In genomic region chr2:210961249-210961648, GRCh38 we compare ENCODE assay signal across 28 cellular contexts.
A peak's percentile ranks its signal among the peaks of the same experiment; 100 is the strongest.
DNase-seq lines count a peak whose midpoint lies in the region; ATAC-seq and TF ChIP-seq lines count a peak whose summit lies in the region.
"Had no signal": no experiment of that assay in that cellular context is flagged by ENCODE, and none has a peak within 500 bp of the region (broad histone marks: within the 10 kb centered on the region; RNA-seq: fewer than 3 reads in every experiment).

No MANE protein-coding gene starts in this region.

- in situ Hi-C loops in astrocyte of the spinal cord (cut with HindIII; ENCODE audit: low sequenced_read_pairs), result no loop called here

- intact Hi-C loops in stomach (cut with DNase I; ENCODE audit: low total_unique reads), result no loop called here
- intact Hi-C loops in left cardiac atrium (cut with DNase I), result no loop called here
- intact Hi-C loops in dorsolateral prefrontal cortex (cut with DNase I), result no loop called here

- TF ChIP-seq POLR2A in stomach (IDR thresholded peaks at IDR 0.05), result no peak

- no peaks in the 10 kb centered on the region for H3K9me3 ChIP-seq in stomach
- H3K9me3 ChIP-seq: A549, left ventricle myocardium inferior, Peyer's patch, SJCRH30, tibial nerve had no signal

- no peak overlapping the region for H3K27ac ChIP-seq in stomach
- no peak overlapping the region for H3K27ac ChIP-seq in dorsolateral prefrontal cortex
- H3K27ac ChIP-seq: A549, left ventricle myocardium inferior, Peyer's patch, SJCRH30, tibial nerve had no signal

- TF ChIP-seq EP300 in stomach (IDR thresholded peaks at IDR 0.05), result no peak

- no peak overlapping the region for H3K4me3 ChIP-seq in astrocyte of the spinal cord (ENCODE audit: low read depth, low read length)
- H3K4me3 ChIP-seq in stomach, result no peak overlapping the region
- no peak overlapping the region for H3K4me3 ChIP-seq in dorsolateral prefrontal cortex
- H3K4me3 ChIP-seq: A549, left ventricle myocardium inferior, Peyer's patch, SJCRH30, tibial nerve had no signal

- DNase-seq in A172 (ENCODE audit: low spot score) (peak; percentile 67), HT1080 (ENCODE audit: low read depth) (peak; percentile 68), astrocyte of the spinal cord (ENCODE audit: low read depth, low spot score) (peak; percentile 70), kidney glomerular epithelial cell (lab: John Stamatoyannopoulos, UW) (peak; percentile 95), stomach (no peak), left cardiac atrium (no peak), dorsolateral prefrontal cortex (no peak)
- DNase-seq: activated CD4-positive, alpha-beta memory T cell treated with anti-CD3 and anti-CD28 coated beads for 36 hours; activated CD4-positive, CD25-positive, alpha-beta regulatory T cell treated with anti-CD3 and anti-CD28 coated beads, Interleukin-2, amount 50 U/mL, for 72 hours; aorta; CD8-positive, alpha-beta memory T cell; foreskin melanocyte; H9; KBM-7; left ventricle myocardium inferior; MM.1S; naive B cell; NCI-H2081; NCI-H345; Peyer's patch; SJCRH30; small intestine; stimulated activated CD4-positive, alpha-beta T cell treated with anti-CD3 and anti-CD28 coated beads, Interleukin-1b, Interleukin-23, amount 100 ng/mL, for 48 hours had no signal

- H3K4me1 ChIP-seq in stomach, result no peaks in the 10 kb centered on the region
- H3K4me1 ChIP-seq: A549, left ventricle myocardium inferior, Peyer's patch, SJCRH30, tibial nerve had no signal

- ATAC-seq in GM21619 (IDR thresholded peaks at IDR 0.05; ENCODE audit: unreplicated experiment), result no peak
- no peak for ATAC-seq in left cardiac atrium
- ATAC-seq: A549; activated naive CD4-positive, alpha-beta T cell treated with anti-CD3 and anti-CD28 coated beads, Interleukin-2, amount 50 U/mL, for 72 hours; esophagus mucosa had no signal

- 40 to 71% (median 60%) methylated on average over 2 of the region's 2 CpGs for WGBS in stomach, 5 donors

- TF ChIP-seq CTCF in astrocyte of the spinal cord (IDR thresholded peaks at IDR 0.05; ENCODE audit: low read depth, low read length) (no peak), stomach (IDR thresholded peaks at IDR 0.05) (no peak), dorsolateral prefrontal cortex (IDR thresholded peaks at IDR 0.05 in 54 of 56, conservative IDR thresholded peaks at IDR 0.05 in 2 of 56; ENCODE audit: low read depth in 1 of 56, partially characterized antibody in 56 of 56) (no peak)

- H3K27me3 ChIP-seq in stomach (no peaks in the 10 kb centered on the region), dorsolateral prefrontal cortex (no peaks in the 10 kb centered on the region)
- H3K27me3 ChIP-seq: Peyer's patch, SJCRH30, tibial nerve had no signal

- H3K36me3 ChIP-seq in stomach, result no peaks in the 10 kb centered on the region
- H3K36me3 ChIP-seq: left ventricle myocardium inferior, Peyer's patch, SJCRH30, tibial nerve had no signal

Comparison
In these comparisons a context has a peak if more than half of its experiments do, and no peak if none do; other contexts are left out.
1. DNase-seq: peak in A172 (single experiment), HT1080 (single experiment), astrocyte of the spinal cord (single experiment) and kidney glomerular epithelial cell (single experiment); none in stomach (single experiment), left cardiac atrium (single experiment) and dorsolateral prefrontal cortex (0 of 10).